Comparison of ENCODE assay signal across 8 cellular contexts in genomic region chr17:57849874-57850754, GRCh38. TPM values are rescaled to one million over a fixed set of nuclear protein-coding genes. Genes with fewer than 3 reads are reported as not detected.
A peak's percentile ranks its signal among the peaks of the same experiment; 100 is the strongest.
DNase-seq lines count a peak whose midpoint lies in the region; ATAC-seq and TF ChIP-seq lines count a peak whose summit lies in the region.

TSS of gene MRPS23 (minus strand) at chr17:57850044. CDS start at chr17:57850010, 34 bp downstream.

- H3K4me3 ChIP-seq in GM12864 (ENCODE audit: low read depth, low read length) (peak within 1 kb of the TSS; percentile 94), parathyroid adenoma (ENCODE audit: low read depth, low read length) (peak within 1 kb of the TSS; percentile 86), transverse colon (peak within 1 kb of the TSS; percentile 61 to 92 (median 72))

- H3K4me2 ChIP-seq in parathyroid adenoma (ENCODE audit: low read length) = peak within 1 kb of the TSS; percentile 92

- H3K9me3 ChIP-seq in parathyroid adenoma (ENCODE audit: control insufficient read depth, low read length) (no peaks in the 10 kb centered on the region), transverse colon (no peaks in the 10 kb centered on the region)

- in situ Hi-C loops in transverse colon (cut with MboI; ENCODE audit: low pct_ligation_motif_present in 1 of 4, low pct_unique_long_range_greater_than_20kb in 1 of 4, low sequenced_read_pairs in 3 of 4) = loop anchor here in 3 of 4 donors (10.0 to 25.0 kb wide), 3 partner anchors 237 to 265 kb away; partner anchors contain the start of gene DYNLL2 (in 1 of the 3)

- H3K9ac ChIP-seq in parathyroid adenoma = peak within 1 kb of the TSS; percentile 65

- peaks cover 23% of the 10 kb centered on the region for H3K79me2 ChIP-seq in parathyroid adenoma

- 0 to 1% methylated on average over 2 to 52 of the region's 57 CpGs for WGBS in transverse colon (ENCODE audit: low coverage in 1 of 2), 2 donors

- no peaks in the 10 kb centered on the region for H3K27me3 ChIP-seq in parathyroid adenoma (ENCODE audit: control insufficient read depth, insufficient read depth, low read length)
- H3K27me3 ChIP-seq in transverse colon = no peaks in the 10 kb centered on the region

- intact Hi-C loops in Right ventricle myocardium superior (cut with DNase I) (no loop called here), transverse colon (cut with DNase I; ENCODE audit: low total_unique reads) (loop anchor here (10.0 kb wide), 1 partner anchor 235 kb away; the partner anchor contains the start of gene DYNLL2)

- peak; percentile 85 for TF ChIP-seq POLR2A in transverse colon (IDR thresholded peaks at IDR 0.05)

- H2AFZ ChIP-seq in parathyroid adenoma = peak within 1 kb of the TSS; percentile 89

- peak; percentile 92 for ATAC-seq in HG02759 (IDR thresholded peaks at IDR 0.05; ENCODE audit: unreplicated experiment)
- ATAC-seq in Right ventricle myocardium superior (ENCODE audit: poor library complexity) = peak; percentile 86

- TF ChIP-seq EP300 in transverse colon (IDR thresholded peaks at IDR 0.05; ENCODE audit: low read depth) = no peak

- DNase-seq in GM12864 (ENCODE audit: low read depth) (peak; percentile 96), NCI-H1417 (lab: John Stamatoyannopoulos, UW) (peak; percentile 98 to 99 (median 98)), SW 1271 (lab: John Stamatoyannopoulos, UW) (peak; percentile 95 to 96), Right ventricle myocardium superior (peak; percentile 99), transverse colon (peak; percentile 98)
- peak; percentile 92 for DNase-seq in activated naive CD8-positive, alpha-beta T cell treated with anti-CD3 and anti-CD28 coated beads, Interleukin-2, amount 50 U/mL, for 16 hours (ENCODE audit: low read depth, low spot score)

- H3K27ac ChIP-seq in parathyroid adenoma (peak within 1 kb of the TSS; percentile 87), transverse colon (peak within 1 kb of the TSS; percentile 90 to 95 (median 92))

- TF ChIP-seq CTCF in GM12864 (IDR thresholded peaks at IDR 0.05; ENCODE audit: low read depth, low read length, missing control alignments) (no peak), parathyroid adenoma (IDR thresholded peaks at IDR 0.05) (no peak), transverse colon (IDR thresholded peaks at IDR 0.05) (peak in 2 of 5 experiments; percentile 7 to 17)

- H3K36me3 ChIP-seq in parathyroid adenoma (ENCODE audit: control insufficient read depth, insufficient read depth, low read length) (no peaks in the 10 kb centered on the region), transverse colon (no peaks in the 10 kb centered on the region)

- H3K4me1 ChIP-seq in parathyroid adenoma (peaks cover 11% of the 10 kb centered on the region), transverse colon (peaks cover 15 to 36% (median 24%) of the 10 kb centered on the region in 4 donors)

RNA-seq across cellular contexts. Expression of gene MRPS23, which starts in this region (rescaled TPM):
- total RNA-seq in Right ventricle myocardium superior (89.8 TPM), transverse colon (10 to 100 TPM in 1 of 4 donors, 1 to 10 TPM in 2, under 1 TPM in 1; 0.37 to 11.1 (median 6.5) TPM)

Comparison
In these comparisons a context has a peak if more than half of its experiments do, and no peak if none do; other contexts are left out.
1. Peak in every context shown above with its lines: DNase-seq, ATAC-seq, H3K4me3 ChIP-seq and H3K27ac ChIP-seq.